In the genomic region with DNA sequence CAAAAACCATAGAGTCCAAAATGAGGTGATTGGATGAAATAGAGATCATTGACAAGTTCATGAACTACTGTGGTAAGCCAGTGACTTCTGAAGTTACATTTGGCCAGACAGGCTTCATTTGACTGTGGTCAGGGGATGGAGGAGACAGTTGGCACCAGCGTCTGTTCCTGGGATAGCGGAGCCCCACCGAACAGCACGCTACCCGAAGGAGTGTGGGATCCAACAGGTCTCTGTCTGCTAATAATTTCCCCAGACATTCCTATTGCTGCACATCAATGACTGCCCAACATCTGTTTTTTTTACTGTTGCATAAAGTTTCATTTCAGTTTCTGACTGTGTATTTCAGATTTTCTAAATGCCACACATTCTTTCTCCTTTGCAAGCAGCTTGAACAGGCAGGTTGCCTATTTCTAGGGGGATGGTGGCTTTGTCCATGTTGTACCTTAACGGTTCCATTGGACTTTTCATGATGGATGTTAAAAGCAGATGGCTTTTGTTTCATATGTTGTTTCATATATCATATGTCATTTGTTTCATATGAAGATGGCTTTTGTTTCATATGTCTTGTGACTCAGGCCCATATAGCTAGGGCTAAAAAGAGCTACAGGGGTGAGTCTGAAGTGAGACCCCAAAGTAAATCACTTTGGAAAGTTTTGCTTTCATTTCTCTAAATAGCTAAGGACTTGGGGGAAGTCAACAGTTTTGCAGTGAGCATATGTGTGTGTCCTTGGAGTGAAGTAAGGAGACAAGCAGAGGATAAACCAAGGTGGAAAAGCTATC, we compare ENCODE assay signal across 12 cellular contexts.
DNase-seq lines count a peak whose midpoint lies in the region; ATAC-seq and TF ChIP-seq lines count a peak whose summit lies in the region.
"Had no signal": no experiment of that assay in that cellular context is flagged by ENCODE, and none has a peak within 500 bp of the region (broad histone marks: within the 10 kb centered on the region; RNA-seq: fewer than 3 reads in every experiment).

No MANE protein-coding gene starts in this region.

- H3K27ac Mint-ChIP-seq in nephron, result peak overlapping the region in 2 of 3 experiments; percentile 8 to 23
- H3K27ac Mint-ChIP-seq: T-cell had no signal

- H3K9me3 ChIP-seq in SJSA1 (replicated peaks) (no peaks in the 10 kb centered on the region), right lobe of liver (no peaks in the 10 kb centered on the region)
- H3K9me3 ChIP-seq: esophagus muscularis mucosa had no signal

- WGBS in right lobe of liver (ENCODE audit: insufficient coverage, low coverage, low lambda C conversion rate, missing lambda C conversion rate), result 44% methylated on average over 3 of the region's 6 CpGs

- no peak overlapping the region for H3K4me3 Mint-ChIP-seq in nephron
- H3K4me3 Mint-ChIP-seq: T-cell had no signal

- ATAC-seq in GM18508 (IDR thresholded peaks at IDR 0.05; ENCODE audit: insufficient read depth, unreplicated experiment), result peak; percentile 41
- ATAC-seq in HG02798 (IDR thresholded peaks at IDR 0.05; ENCODE audit: poor library complexity, unreplicated experiment), result peak; percentile 27
- ATAC-seq in right lobe of liver, result no peak
- no peak for ATAC-seq in GM19324 (IDR thresholded peaks at IDR 0.05; ENCODE audit: low FRiP score, unreplicated experiment)
- ATAC-seq: T-cell had no signal

- DNase-seq in SJSA1 (ENCODE audit: low read depth in 1 of 2, low spot score in 2 of 2) (peak in 1 of 2 experiments; percentile 35), NCI-H1930 (lab: John Stamatoyannopoulos, UW) (no peak), right lobe of liver (no peak), nucleus accumbens (lab: John Stamatoyannopoulos, UW) (no peak)
- DNase-seq: activated effector memory CD4-positive, alpha-beta T cell treated with anti-CD3 and anti-CD28 coated beads, Interleukin-2, amount 50 U/mL, for 16 hours; NCI-H1436 treated with DMSO at 0.1 percent for 48 hours; T-cell had no signal

- H3K4me3 ChIP-seq in SJSA1, result no peak overlapping the region
- H3K4me3 ChIP-seq in right lobe of liver, result no peak overlapping the region
- H3K4me3 ChIP-seq: esophagus muscularis mucosa had no signal

- H3K4me1 ChIP-seq in SJSA1 (replicated peaks), result peaks cover 34% of the 10 kb centered on the region
- no peaks in the 10 kb centered on the region for H3K4me1 ChIP-seq in right lobe of liver

- no peak for TF ChIP-seq CTCF in nephron (IDR thresholded peaks at IDR 0.05; ENCODE audit: unreplicated experiment in 3 of 3)
- no peak for TF ChIP-seq CTCF in right lobe of liver (IDR thresholded peaks at IDR 0.05)

- peaks cover 7% of the 10 kb centered on the region for H3K36me3 Mint-ChIP-seq in nephron (ENCODE audit: low read depth)
- H3K36me3 Mint-ChIP-seq: T-cell had no signal

- intact Hi-C loops in right lobe of liver (cut with DNase I), result no loop called here

- peak overlapping the region; percentile 24; the same call in 1 of the 2 replicates for H3K27ac ChIP-seq in SJSA1
- H3K27ac ChIP-seq in right lobe of liver, result no peak overlapping the region
- H3K27ac ChIP-seq: esophagus muscularis mucosa had no signal

- no peak for TF ChIP-seq POLR2A in right lobe of liver (IDR thresholded peaks at IDR 0.05)

- peaks cover 11% of the 10 kb centered on the region for H3K27me3 Mint-ChIP-seq in nephron (ENCODE audit: low read depth)

- H3K27me3 ChIP-seq in SJSA1 (replicated peaks), result no peaks in the 10 kb centered on the region
- H3K27me3 ChIP-seq in right lobe of liver, result no peaks in the 10 kb centered on the region
- H3K27me3 ChIP-seq: esophagus muscularis mucosa had no signal

- peaks cover 3% of the 10 kb centered on the region for H3K9me3 Mint-ChIP-seq in nephron
- H3K9me3 Mint-ChIP-seq: T-cell had no signal

- H3K36me3 ChIP-seq in SJSA1 (no peaks in the 10 kb centered on the region), right lobe of liver (no peaks in the 10 kb centered on the region)

- H3K4me1 Mint-ChIP-seq in nephron, result peaks cover 22% of the 10 kb centered on the region

Comparison
In these comparisons a context has a peak if more than half of its experiments do, and no peak if none do; other contexts are left out.
1. ATAC-seq: peak in GM18508 (single experiment) and HG02798 (single experiment); none in right lobe of liver (0 of 4) and GM19324 (single experiment).